ENCODE assay signal across 32 cellular contexts in the genomic region with DNA sequence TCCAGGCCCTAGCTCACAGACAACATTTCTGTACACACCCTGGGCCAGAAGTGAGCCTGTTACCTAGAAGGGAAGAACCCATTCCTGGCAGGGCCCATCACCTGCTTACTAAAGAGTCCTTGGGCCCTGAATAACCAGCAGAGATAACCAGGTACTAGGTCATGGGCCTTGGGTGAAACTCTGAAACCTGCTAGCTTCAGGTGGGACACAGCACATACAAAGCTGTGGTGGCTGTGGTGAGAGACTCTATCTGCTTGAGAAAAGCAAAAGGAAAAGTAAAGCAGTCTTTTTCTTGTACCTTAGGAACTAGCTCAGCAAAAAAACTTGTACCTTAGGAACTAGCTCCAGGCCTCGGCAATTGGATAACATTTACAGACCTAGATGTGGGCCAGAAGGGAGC.
"Had no signal": no experiment of that assay in that cellular context is flagged by ENCODE, and none has a peak within 500 bp of the region (broad histone marks: within the 10 kb centered on the region; RNA-seq: fewer than 3 reads in every experiment).

No MANE protein-coding gene starts in this region.

- DNase-seq: Karpas-422, MG63, MM.1S, MV-4-11, NCI-H1048, NCI-H1092, NCI-H1092 treated with DMSO at 0.1 percent for 48 hours, NCI-H1105, NCI-H1105 treated with DMSO at 0.1 percent for 48 hours, NCI-H1417, NCI-H1417 treated with DMSO at 0.1 percent for 48 hours, NCI-H1436, NCI-H1436 treated with DMSO at 0.1 percent for 48 hours, NCI-H146, NCI-H1694, NCI-H1694 treated with DMSO at 0.1 percent for 48 hours, NCI-H187, NCI-H187 treated with DMSO at 0.1 percent for 48 hours, NCI-H1930, NCI-H2029, NCI-H2029 treated with DMSO at 0.1 percent for 48 hours, NCI-H2081, NCI-H2081 treated with DMSO at 0.1 percent for 48 hours, NCI-H2107, NCI-H2171, NCI-H2171 treated with DMSO at 0.1 percent for 48 hours, NCI-H2227 treated with DMSO at 0.1 percent for 48 hours, NCI-H226, NCI-H345, NCI-H446, NCI-H510A had no signal

- H3K9me3 ChIP-seq: MG63 had no signal

- H3K4me3 ChIP-seq: MG63 had no signal

- H3K27ac ChIP-seq: KMS-11 had no signal

- H3K36me3 ChIP-seq: MG63 had no signal

- H3K27me3 ChIP-seq: MG63 had no signal

- H3K9ac ChIP-seq: KMS-11 had no signal

- H3K4me2 ChIP-seq: KMS-11 had no signal
